Comparison of ENCODE assay signal across 25 cellular contexts in genomic region chr12:113655919-113656318, GRCh38.
DNase-seq lines count a peak whose midpoint lies in the region; ATAC-seq and TF ChIP-seq lines count a peak whose summit lies in the region.
"Had no signal": no experiment of that assay in that cellular context is flagged by ENCODE, and none has a peak within 500 bp of the region (broad histone marks: within the 10 kb centered on the region; RNA-seq: fewer than 3 reads in every experiment).

No MANE protein-coding gene starts in this region.

- peak overlapping the region; percentile 38 for H3K27ac Mint-ChIP-seq in glutamatergic neuron (ENCODE audit: unreplicated experiment)
- H3K27ac Mint-ChIP-seq: B cell; CD8-positive, alpha-beta T cell had no signal

- H3K4me1 Mint-ChIP-seq in glutamatergic neuron (ENCODE audit: low read depth, unreplicated experiment) = peaks cover 21% of the 10 kb centered on the region
- H3K4me1 Mint-ChIP-seq: B cell had no signal

- CTCF ChIA-PET in HCT116 (lab: Charles Lee) (no interaction called here), PC-3 (lab: Charles Lee) (no interaction called here)

- H3K9me3 Mint-ChIP-seq in glutamatergic neuron (ENCODE audit: unreplicated experiment) = peaks cover 13% of the 10 kb centered on the region

- H3K79me2 ChIP-seq in HCT116 (ENCODE audit: insufficient read depth, low read length) (no peaks in the 10 kb centered on the region), PC-3 (ENCODE audit: low read length) (no peaks in the 10 kb centered on the region)

- H3F3A ChIP-seq in PC-3 (ENCODE audit: low read length, unreplicated experiment) = no peaks in the 10 kb centered on the region

- no peak overlapping the region for H3K4me3 Mint-ChIP-seq in glutamatergic neuron (ENCODE audit: unreplicated experiment)
- H3K4me3 Mint-ChIP-seq: B cell; CD8-positive, alpha-beta T cell had no signal

- peaks cover 12% of the 10 kb centered on the region for H3K36me3 Mint-ChIP-seq in glutamatergic neuron (ENCODE audit: unreplicated experiment)
- H3K36me3 Mint-ChIP-seq: CD8-positive, alpha-beta T cell had no signal

- H2AFZ ChIP-seq in HCT116 (ENCODE audit: low read depth, low read length, poor library complexity, severe bottlenecking) (no peak overlapping the region), PC-3 (ENCODE audit: low read length) (no peak overlapping the region)
- H2AFZ ChIP-seq: GM23248 had no signal

- H3K9me2 ChIP-seq in HCT116 (ENCODE audit: insufficient read depth) = no peaks in the 10 kb centered on the region
- no peaks in the 10 kb centered on the region for H3K9me2 ChIP-seq in PC-3 (replicated peaks; ENCODE audit: low read length)

- peaks cover 8% of the 10 kb centered on the region for H3K27me3 Mint-ChIP-seq in glutamatergic neuron (ENCODE audit: unreplicated experiment)

- H3K9ac ChIP-seq in HCT116 (ENCODE audit: low read length) (no peak overlapping the region), PC-3 (ENCODE audit: low read length) (no peak overlapping the region)
- H3K9ac ChIP-seq: GM23248 had no signal

- H3K9me3 ChIP-seq in HCT116 (ENCODE audit: control insufficient read depth in 1 of 2, insufficient read depth in 1 of 2, low read depth in 1 of 2, low read length in 2 of 2) = no peaks in the 10 kb centered on the region
- H3K9me3 ChIP-seq in PC-3 (ENCODE audit: low read length) = no peaks in the 10 kb centered on the region
- H3K9me3 ChIP-seq: Caco-2 had no signal

- H3K4me3 ChIP-seq in HCT116 (replicated peaks in 1 of 2; ENCODE audit: low read depth in 1 of 2, low read length in 2 of 2) = no peak overlapping the region
- no peak overlapping the region for H3K4me3 ChIP-seq in PC-3 (ENCODE audit: low read length)
- H3K4me3 ChIP-seq: GM23248, Peyer's patch, SK-N-MC had no signal

- H3K4me2 ChIP-seq in HCT116 (ENCODE audit: low read length) (no peak overlapping the region), PC-3 (ENCODE audit: low read length) (no peak overlapping the region)

- H3K36me3 ChIP-seq in HCT116 (ENCODE audit: control insufficient read depth in 1 of 2, insufficient read depth in 2 of 2, low read length in 2 of 2) = no peaks in the 10 kb centered on the region
- H3K36me3 ChIP-seq in PC-3 (ENCODE audit: low read depth, low read length) = no peaks in the 10 kb centered on the region
- H3K36me3 ChIP-seq: Peyer's patch had no signal

- TF ChIP-seq CTCF in GM12872 (IDR thresholded peaks at IDR 0.05; ENCODE audit: insufficient read depth, low read depth, low read length) (0 out of 3 replicates have a peak, but pooled peaks have one; percentile 7), HCT116 (IDR thresholded peaks at IDR 0.05 in 2 of 3, conservative IDR thresholded peaks at IDR 0.05 in 1 of 3; ENCODE audit: borderline replicate concordance in 1 of 3, insufficient read depth in 1 of 3, low read depth in 2 of 3, low read length in 2 of 3) (peak; percentile 8 to 33 (median 21); a peak in 1 of 6 replicates), PC-3 (conservative IDR thresholded peaks at IDR 0.05; ENCODE audit: low read depth, low read length) (peak; percentile 40; the same call in 1 of the 2 replicates), glutamatergic neuron (IDR thresholded peaks at IDR 0.05; ENCODE audit: partially characterized antibody, unreplicated experiment) (no peak)

- intact Hi-C loops in HCT116 (cut with micrococcal nuclease) (no loop called here), PC-3 (cut with micrococcal nuclease) (no loop called here)

- H3K27ac ChIP-seq in HCT116 (ENCODE audit: low read depth, low read length) = no peak overlapping the region
- H3K27ac ChIP-seq in PC-3 (ENCODE audit: low read length) = no peak overlapping the region
- H3K27ac ChIP-seq: C4-2B, GM23248, Peyer's patch, SK-N-MC had no signal

- RAD21 ChIA-PET in HCT116 (lab: Charles Lee; ENCODE audit: low non-redundant PET in 1 of 2, low total read pairs in 2 of 2, uncharacterized antibody in 2 of 2, unreplicated experiment in 2 of 2) = no interaction called here

- POLR2A ChIA-PET in HCT116 (lab: Charles Lee) = no interaction called here
- POLR2A ChIA-PET in PC-3 (lab: Charles Lee; ENCODE audit: unreplicated experiment) = no interaction called here

- TF ChIP-seq POLR2A in HCT116 (IDR thresholded peaks at IDR 0.05; ENCODE audit: borderline replicate concordance, extremely low read depth, insufficient read depth, insufficient read length) = no peak

- no peak for DNase-seq in HCT116 (ENCODE audit: low read depth, low spot score)
- DNase-seq in PC-3 = no peak
- no peak for DNase-seq in glutamatergic neuron
- DNase-seq in NCI-H2107 treated with DMSO at 0.1 percent for 48 hours (lab: John Stamatoyannopoulos, UW; ENCODE audit: unreplicated experiment) = no peak
- no peak for DNase-seq in HCEC 1CT
- DNase-seq: Caco-2; CD8-positive, alpha-beta T cell; DND-41; GM23248; IMR-90; KG1; MM.1S; NCI-H1048; NCI-H1417; NCI-H2081; NCI-H226; NCI-H510A treated with DMSO at 0.1 percent for 48 hours; NK-92 treated with Interleukin-12 subunit alpha and Interleukin-12 subunit beta, amount 100 ng/mL, for 24 hours; Peyer's patch; SHP77 treated with DMSO at 0.1 percent for 48 hours had no signal

- H4K20me1 ChIP-seq in HCT116 (ENCODE audit: insufficient read depth) (no peaks in the 10 kb centered on the region), PC-3 (ENCODE audit: low read length) (no peaks in the 10 kb centered on the region)

- H3K4me1 ChIP-seq in HCT116 (ENCODE audit: control insufficient read depth in 1 of 2, insufficient read depth in 2 of 2, low read length in 2 of 2) = no peaks in the 10 kb centered on the region
- peaks cover 2% of the 10 kb centered on the region; the same call in 1 of the 2 replicates for H3K4me1 ChIP-seq in PC-3 (ENCODE audit: insufficient read depth, low read length)
- H3K4me1 ChIP-seq: Peyer's patch had no signal

- H3K27me3 ChIP-seq in HCT116 (ENCODE audit: insufficient read depth, low read length) (peaks cover 14% of the 10 kb centered on the region), PC-3 (ENCODE audit: low read length) (no peaks in the 10 kb centered on the region)
- H3K27me3 ChIP-seq: Peyer's patch had no signal

- peak; percentile 38; the same call in 1 of the 2 replicates for ATAC-seq in HCT116
- no peak for ATAC-seq in PC-3
- no peak for ATAC-seq in HG03439 (IDR thresholded peaks at IDR 0.05; ENCODE audit: unreplicated experiment)
- ATAC-seq: CD8-positive, alpha-beta T cell had no signal

- TF ChIP-seq RAD21 in HCT116 (IDR thresholded peaks at IDR 0.05; ENCODE audit: low read depth) = peak; percentile 49

- BruUV-seq in HCT116 (replicated peaks; lab: Mats Ljungman, UMichigan) (no TSS peak), PC-3 (replicated peaks; lab: Mats Ljungman, UMichigan) (no TSS peak)

TF ChIP-seq in HCT116, 20 proteins besides CTCF, POLR2A, EP300 and RAD21:
- TF ChIP-seq MAX (IDR thresholded peaks at IDR 0.05) = 0 out of 2 replicates have a peak, but pooled peaks have one; percentile 19
- no peak for TF ChIP-seq REST (IDR thresholded peaks at IDR 0.05; ENCODE audit: low read depth)
- TF ChIP-seq CBX3 (IDR thresholded peaks at IDR 0.05; ENCODE audit: low read depth) = no peak
- no peak for TF ChIP-seq EZH2phosphoT487 (IDR thresholded peaks at IDR 0.05; ENCODE audit: borderline replicate concordance)
